ENCODE assay signal across 1 cellular context in the genomic region with DNA sequence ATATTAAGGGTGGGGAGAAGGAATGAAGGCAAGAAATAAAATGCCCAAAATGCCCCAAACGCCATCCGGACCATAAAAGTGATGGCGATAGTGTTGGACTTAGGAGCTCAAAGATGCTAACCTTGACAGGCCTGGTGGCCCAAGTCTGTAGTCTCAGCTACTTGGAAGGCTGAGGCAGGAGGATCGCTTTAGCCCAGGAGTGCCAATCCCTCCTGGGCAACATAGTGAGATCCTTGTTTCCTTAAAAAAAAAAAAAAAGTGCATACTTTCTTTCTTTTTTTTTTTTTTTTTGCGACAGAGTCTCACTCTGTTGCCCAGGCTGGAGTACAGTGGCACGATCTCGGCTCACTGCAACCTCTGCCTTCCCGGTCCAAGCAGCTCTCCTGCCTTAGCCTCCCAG.
TF ChIP-seq lines count a peak whose summit lies in the region.

No MANE protein-coding gene starts in this region.

TF ChIP-seq in GM23338, 12 proteins besides CTCF, POLR2A, EP300 and RAD21 (continued from another document):
- TF ChIP-seq, protein P1, sequence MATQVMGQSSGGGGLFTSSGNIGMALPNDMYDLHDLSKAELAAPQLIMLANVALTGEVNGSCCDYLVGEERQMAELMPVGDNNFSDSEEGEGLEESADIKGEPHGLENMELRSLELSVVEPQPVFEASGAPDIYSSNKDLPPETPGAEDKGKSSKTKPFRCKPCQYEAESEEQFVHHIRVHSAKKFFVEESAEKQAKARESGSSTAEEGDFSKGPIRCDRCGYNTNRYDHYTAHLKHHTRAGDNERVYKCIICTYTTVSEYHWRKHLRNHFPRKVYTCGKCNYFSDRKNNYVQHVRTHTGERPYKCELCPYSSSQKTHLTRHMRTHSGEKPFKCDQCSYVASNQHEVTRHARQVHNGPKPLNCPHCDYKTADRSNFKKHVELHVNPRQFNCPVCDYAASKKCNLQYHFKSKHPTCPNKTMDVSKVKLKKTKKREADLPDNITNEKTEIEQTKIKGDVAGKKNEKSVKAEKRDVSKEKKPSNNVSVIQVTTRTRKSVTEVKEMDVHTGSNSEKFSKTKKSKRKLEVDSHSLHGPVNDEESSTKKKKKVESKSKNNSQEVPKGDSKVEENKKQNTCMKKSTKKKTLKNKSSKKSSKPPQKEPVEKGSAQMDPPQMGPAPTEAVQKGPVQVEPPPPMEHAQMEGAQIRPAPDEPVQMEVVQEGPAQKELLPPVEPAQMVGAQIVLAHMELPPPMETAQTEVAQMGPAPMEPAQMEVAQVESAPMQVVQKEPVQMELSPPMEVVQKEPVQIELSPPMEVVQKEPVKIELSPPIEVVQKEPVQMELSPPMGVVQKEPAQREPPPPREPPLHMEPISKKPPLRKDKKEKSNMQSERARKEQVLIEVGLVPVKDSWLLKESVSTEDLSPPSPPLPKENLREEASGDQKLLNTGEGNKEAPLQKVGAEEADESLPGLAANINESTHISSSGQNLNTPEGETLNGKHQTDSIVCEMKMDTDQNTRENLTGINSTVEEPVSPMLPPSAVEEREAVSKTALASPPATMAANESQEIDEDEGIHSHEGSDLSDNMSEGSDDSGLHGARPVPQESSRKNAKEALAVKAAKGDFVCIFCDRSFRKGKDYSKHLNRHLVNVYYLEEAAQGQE (IDR thresholded peaks at IDR 0.05; ENCODE audit: unreplicated experiment), result no peak
- TF ChIP-seq JUNB (IDR thresholded peaks at IDR 0.05; ENCODE audit: unreplicated experiment), result no peak
- no peak for TF ChIP-seq NANOG (IDR thresholded peaks at IDR 0.05; ENCODE audit: borderline replicate concordance)
- no peak for TF ChIP-seq EZH2 (IDR thresholded peaks at IDR 0.05; ENCODE audit: low read depth, unreplicated experiment)
- no peak for TF ChIP-seq STAT1 (IDR thresholded peaks at IDR 0.05; ENCODE audit: unreplicated experiment)
- TF ChIP-seq CREB1 (CRISPR knock-in tag; IDR thresholded peaks at IDR 0.05; ENCODE audit: low read depth), result no peak
- TF ChIP-seq ZNF331 (CRISPR knock-in tag; IDR thresholded peaks at IDR 0.05; ENCODE audit: low read depth), result no peak
- TF ChIP-seq ETS1 (IDR thresholded peaks at IDR 0.05), result no peak
- no peak for TF ChIP-seq POLR2AphosphoS5 (IDR thresholded peaks at IDR 0.05; ENCODE audit: low read depth)
- no peak for TF ChIP-seq EZH2phosphoT487 (IDR thresholded peaks at IDR 0.05; ENCODE audit: unreplicated experiment)
